ENCODE assay signal across 1 cellular context in the genomic region with DNA sequence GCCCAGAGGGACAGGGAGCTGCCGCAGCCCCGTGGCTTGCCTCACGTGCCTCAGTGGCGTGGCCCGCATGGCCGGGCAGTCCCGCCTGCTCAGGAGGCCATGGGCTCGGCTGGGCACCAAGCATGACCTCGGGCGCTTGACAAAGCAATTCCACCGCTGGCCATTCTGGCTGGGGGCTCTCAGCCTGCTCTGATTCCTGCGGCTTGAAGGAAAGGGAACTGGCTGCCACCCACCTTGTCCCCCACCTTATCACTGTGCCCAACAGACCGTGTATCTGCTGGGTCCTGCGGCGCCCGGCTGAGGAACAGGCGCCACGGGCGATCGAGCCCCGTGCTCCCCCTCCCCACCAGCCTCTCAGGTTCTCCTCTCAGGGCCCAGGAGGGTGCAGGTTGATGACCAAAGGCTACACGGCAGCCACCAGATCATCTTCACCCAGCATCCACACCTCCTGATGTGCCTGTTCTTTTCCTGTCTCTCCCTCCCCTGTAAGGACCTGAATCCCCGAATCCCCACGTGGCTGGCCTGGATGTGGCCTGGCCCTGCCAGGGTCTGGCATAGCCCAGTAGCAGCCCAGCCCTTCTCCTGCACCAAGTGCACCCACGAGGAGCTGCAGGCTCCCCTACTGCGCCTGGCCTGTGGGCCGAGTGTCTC.
TF ChIP-seq lines count a peak whose summit lies in the region.

No MANE protein-coding gene starts in this region.

TF ChIP-seq in GM23338, 12 proteins besides CTCF, POLR2A, EP300 and RAD21:
- TF ChIP-seq, protein P1, sequence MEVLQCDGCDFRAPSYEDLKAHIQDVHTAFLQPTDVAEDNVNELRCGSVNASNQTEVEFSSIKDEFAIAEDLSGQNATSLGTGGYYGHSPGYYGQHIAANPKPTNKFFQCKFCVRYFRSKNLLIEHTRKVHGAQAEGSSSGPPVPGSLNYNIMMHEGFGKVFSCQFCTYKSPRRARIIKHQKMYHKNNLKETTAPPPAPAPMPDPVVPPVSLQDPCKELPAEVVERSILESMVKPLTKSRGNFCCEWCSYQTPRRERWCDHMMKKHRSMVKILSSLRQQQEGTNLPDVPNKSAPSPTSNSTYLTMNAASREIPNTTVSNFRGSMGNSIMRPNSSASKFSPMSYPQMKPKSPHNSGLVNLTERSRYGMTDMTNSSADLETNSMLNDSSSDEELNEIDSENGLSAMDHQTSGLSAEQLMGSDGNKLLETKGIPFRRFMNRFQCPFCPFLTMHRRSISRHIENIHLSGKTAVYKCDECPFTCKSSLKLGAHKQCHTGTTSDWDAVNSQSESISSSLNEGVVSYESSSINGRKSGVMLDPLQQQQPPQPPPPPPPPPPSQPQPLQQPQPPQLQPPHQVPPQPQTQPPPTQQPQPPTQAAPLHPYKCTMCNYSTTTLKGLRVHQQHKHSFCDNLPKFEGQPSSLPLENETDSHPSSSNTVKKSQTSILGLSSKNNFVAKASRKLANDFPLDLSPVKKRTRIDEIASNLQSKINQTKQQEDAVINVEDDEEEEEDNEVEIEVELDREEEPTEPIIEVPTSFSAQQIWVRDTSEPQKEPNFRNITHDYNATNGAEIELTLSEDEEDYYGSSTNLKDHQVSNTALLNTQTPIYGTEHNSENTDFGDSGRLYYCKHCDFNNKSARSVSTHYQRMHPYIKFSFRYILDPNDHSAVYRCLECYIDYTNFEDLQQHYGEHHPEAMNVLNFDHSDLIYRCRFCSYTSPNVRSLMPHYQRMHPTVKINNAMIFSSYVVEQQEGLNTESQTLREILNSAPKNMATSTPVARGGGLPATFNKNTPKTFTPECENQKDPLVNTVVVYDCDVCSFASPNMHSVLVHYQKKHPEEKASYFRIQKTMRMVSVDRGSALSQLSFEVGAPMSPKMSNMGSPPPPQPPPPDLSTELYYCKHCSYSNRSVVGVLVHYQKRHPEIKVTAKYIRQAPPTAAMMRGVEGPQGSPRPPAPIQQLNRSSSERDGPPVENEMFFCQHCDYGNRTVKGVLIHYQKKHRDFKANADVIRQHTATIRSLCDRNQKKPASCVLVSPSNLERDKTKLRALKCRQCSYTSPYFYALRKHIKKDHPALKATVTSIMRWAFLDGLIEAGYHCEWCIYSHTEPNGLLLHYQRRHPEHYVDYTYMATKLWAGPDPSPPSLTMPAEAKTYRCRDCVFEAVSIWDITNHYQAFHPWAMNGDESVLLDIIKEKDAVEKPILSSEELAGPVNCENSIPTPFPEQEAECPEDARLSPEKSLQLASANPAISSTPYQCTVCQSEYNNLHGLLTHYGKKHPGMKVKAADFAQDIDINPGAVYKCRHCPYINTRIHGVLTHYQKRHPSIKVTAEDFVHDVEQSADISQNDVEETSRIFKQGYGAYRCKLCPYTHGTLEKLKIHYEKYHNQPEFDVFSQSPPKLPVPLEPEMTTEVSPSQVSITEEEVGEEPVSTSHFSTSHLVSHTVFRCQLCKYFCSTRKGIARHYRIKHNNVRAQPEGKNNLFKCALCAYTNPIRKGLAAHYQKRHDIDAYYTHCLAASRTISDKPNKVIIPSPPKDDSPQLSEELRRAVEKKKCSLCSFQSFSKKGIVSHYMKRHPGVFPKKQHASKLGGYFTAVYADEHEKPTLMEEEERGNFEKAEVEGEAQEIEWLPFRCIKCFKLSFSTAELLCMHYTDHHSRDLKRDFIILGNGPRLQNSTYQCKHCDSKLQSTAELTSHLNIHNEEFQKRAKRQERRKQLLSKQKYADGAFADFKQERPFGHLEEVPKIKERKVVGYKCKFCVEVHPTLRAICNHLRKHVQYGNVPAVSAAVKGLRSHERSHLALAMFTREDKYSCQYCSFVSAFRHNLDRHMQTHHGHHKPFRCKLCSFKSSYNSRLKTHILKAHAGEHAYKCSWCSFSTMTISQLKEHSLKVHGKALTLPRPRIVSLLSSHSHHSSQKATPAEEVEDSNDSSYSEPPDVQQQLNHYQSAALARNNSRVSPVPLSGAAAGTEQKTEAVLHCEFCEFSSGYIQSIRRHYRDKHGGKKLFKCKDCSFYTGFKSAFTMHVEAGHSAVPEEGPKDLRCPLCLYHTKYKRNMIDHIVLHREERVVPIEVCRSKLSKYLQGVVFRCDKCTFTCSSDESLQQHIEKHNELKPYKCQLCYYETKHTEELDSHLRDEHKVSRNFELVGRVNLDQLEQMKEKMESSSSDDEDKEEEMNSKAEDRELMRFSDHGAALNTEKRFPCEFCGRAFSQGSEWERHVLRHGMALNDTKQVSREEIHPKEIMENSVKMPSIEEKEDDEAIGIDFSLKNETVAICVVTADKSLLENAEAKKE (CRISPR knock-in tag; IDR thresholded peaks at IDR 0.05) = no peak
- TF ChIP-seq POLR2AphosphoS5 (IDR thresholded peaks at IDR 0.05; ENCODE audit: low read depth) = no peak
- TF ChIP-seq ZNF331 (CRISPR knock-in tag; IDR thresholded peaks at IDR 0.05; ENCODE audit: low read depth) = no peak
- TF ChIP-seq EZH2 (IDR thresholded peaks at IDR 0.05; ENCODE audit: low read depth, unreplicated experiment) = no peak
- TF ChIP-seq JUNB (IDR thresholded peaks at IDR 0.05; ENCODE audit: unreplicated experiment) = no peak
- TF ChIP-seq, protein P2, sequence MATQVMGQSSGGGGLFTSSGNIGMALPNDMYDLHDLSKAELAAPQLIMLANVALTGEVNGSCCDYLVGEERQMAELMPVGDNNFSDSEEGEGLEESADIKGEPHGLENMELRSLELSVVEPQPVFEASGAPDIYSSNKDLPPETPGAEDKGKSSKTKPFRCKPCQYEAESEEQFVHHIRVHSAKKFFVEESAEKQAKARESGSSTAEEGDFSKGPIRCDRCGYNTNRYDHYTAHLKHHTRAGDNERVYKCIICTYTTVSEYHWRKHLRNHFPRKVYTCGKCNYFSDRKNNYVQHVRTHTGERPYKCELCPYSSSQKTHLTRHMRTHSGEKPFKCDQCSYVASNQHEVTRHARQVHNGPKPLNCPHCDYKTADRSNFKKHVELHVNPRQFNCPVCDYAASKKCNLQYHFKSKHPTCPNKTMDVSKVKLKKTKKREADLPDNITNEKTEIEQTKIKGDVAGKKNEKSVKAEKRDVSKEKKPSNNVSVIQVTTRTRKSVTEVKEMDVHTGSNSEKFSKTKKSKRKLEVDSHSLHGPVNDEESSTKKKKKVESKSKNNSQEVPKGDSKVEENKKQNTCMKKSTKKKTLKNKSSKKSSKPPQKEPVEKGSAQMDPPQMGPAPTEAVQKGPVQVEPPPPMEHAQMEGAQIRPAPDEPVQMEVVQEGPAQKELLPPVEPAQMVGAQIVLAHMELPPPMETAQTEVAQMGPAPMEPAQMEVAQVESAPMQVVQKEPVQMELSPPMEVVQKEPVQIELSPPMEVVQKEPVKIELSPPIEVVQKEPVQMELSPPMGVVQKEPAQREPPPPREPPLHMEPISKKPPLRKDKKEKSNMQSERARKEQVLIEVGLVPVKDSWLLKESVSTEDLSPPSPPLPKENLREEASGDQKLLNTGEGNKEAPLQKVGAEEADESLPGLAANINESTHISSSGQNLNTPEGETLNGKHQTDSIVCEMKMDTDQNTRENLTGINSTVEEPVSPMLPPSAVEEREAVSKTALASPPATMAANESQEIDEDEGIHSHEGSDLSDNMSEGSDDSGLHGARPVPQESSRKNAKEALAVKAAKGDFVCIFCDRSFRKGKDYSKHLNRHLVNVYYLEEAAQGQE (IDR thresholded peaks at IDR 0.05; ENCODE audit: unreplicated experiment) = no peak
- no peak for TF ChIP-seq EZH2phosphoT487 (IDR thresholded peaks at IDR 0.05; ENCODE audit: unreplicated experiment)
- TF ChIP-seq STAT1 (IDR thresholded peaks at IDR 0.05; ENCODE audit: unreplicated experiment) = no peak
- TF ChIP-seq, protein P3, sequence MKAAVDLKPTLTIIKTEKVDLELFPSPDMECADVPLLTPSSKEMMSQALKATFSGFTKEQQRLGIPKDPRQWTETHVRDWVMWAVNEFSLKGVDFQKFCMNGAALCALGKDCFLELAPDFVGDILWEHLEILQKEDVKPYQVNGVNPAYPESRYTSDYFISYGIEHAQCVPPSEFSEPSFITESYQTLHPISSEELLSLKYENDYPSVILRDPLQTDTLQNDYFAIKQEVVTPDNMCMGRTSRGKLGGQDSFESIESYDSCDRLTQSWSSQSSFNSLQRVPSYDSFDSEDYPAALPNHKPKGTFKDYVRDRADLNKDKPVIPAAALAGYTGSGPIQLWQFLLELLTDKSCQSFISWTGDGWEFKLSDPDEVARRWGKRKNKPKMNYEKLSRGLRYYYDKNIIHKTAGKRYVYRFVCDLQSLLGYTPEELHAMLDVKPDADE (IDR thresholded peaks at IDR 0.05) = no peak
- TF ChIP-seq CREB1 (CRISPR knock-in tag; IDR thresholded peaks at IDR 0.05; ENCODE audit: low read depth) = no peak
- no peak for TF ChIP-seq NANOG (IDR thresholded peaks at IDR 0.05; ENCODE audit: borderline replicate concordance)
- no peak for TF ChIP-seq ZNF114 (CRISPR knock-in tag; IDR thresholded peaks at IDR 0.05)
TF ChIP-seq in GM23338: peak in this region for 0.
